In the genomic region with DNA sequence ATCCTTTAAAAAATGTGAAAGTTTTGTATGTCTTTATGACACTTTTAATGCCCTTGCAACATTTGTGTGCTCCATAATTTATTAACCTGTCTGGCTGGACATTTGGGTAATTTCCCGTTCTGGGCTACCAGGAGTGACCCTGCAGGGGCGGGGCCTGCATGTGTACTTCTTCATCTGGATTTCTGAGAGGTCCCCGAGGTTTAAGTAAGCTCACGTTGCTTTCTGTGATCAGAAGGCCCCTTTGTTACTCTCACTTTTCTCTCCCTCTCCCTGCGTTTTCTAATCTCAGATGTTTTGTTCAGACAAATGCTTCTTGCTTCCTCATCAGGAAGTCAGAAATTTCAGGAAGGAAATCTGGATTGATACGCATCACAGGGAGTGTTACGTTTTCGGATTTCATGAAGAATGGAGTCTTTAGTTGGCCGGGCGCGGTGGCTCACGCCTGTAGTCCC, we compare ENCODE assay signal across 1 cellular context.
TF ChIP-seq lines count a peak whose summit lies in the region.

No MANE protein-coding gene starts in this region.

TF ChIP-seq in GM23338, 12 proteins besides CTCF, POLR2A, EP300 and RAD21 (continued from another document):
- TF ChIP-seq, protein P1, sequence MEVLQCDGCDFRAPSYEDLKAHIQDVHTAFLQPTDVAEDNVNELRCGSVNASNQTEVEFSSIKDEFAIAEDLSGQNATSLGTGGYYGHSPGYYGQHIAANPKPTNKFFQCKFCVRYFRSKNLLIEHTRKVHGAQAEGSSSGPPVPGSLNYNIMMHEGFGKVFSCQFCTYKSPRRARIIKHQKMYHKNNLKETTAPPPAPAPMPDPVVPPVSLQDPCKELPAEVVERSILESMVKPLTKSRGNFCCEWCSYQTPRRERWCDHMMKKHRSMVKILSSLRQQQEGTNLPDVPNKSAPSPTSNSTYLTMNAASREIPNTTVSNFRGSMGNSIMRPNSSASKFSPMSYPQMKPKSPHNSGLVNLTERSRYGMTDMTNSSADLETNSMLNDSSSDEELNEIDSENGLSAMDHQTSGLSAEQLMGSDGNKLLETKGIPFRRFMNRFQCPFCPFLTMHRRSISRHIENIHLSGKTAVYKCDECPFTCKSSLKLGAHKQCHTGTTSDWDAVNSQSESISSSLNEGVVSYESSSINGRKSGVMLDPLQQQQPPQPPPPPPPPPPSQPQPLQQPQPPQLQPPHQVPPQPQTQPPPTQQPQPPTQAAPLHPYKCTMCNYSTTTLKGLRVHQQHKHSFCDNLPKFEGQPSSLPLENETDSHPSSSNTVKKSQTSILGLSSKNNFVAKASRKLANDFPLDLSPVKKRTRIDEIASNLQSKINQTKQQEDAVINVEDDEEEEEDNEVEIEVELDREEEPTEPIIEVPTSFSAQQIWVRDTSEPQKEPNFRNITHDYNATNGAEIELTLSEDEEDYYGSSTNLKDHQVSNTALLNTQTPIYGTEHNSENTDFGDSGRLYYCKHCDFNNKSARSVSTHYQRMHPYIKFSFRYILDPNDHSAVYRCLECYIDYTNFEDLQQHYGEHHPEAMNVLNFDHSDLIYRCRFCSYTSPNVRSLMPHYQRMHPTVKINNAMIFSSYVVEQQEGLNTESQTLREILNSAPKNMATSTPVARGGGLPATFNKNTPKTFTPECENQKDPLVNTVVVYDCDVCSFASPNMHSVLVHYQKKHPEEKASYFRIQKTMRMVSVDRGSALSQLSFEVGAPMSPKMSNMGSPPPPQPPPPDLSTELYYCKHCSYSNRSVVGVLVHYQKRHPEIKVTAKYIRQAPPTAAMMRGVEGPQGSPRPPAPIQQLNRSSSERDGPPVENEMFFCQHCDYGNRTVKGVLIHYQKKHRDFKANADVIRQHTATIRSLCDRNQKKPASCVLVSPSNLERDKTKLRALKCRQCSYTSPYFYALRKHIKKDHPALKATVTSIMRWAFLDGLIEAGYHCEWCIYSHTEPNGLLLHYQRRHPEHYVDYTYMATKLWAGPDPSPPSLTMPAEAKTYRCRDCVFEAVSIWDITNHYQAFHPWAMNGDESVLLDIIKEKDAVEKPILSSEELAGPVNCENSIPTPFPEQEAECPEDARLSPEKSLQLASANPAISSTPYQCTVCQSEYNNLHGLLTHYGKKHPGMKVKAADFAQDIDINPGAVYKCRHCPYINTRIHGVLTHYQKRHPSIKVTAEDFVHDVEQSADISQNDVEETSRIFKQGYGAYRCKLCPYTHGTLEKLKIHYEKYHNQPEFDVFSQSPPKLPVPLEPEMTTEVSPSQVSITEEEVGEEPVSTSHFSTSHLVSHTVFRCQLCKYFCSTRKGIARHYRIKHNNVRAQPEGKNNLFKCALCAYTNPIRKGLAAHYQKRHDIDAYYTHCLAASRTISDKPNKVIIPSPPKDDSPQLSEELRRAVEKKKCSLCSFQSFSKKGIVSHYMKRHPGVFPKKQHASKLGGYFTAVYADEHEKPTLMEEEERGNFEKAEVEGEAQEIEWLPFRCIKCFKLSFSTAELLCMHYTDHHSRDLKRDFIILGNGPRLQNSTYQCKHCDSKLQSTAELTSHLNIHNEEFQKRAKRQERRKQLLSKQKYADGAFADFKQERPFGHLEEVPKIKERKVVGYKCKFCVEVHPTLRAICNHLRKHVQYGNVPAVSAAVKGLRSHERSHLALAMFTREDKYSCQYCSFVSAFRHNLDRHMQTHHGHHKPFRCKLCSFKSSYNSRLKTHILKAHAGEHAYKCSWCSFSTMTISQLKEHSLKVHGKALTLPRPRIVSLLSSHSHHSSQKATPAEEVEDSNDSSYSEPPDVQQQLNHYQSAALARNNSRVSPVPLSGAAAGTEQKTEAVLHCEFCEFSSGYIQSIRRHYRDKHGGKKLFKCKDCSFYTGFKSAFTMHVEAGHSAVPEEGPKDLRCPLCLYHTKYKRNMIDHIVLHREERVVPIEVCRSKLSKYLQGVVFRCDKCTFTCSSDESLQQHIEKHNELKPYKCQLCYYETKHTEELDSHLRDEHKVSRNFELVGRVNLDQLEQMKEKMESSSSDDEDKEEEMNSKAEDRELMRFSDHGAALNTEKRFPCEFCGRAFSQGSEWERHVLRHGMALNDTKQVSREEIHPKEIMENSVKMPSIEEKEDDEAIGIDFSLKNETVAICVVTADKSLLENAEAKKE (CRISPR knock-in tag; IDR thresholded peaks at IDR 0.05), result no peak
- TF ChIP-seq, protein P2, sequence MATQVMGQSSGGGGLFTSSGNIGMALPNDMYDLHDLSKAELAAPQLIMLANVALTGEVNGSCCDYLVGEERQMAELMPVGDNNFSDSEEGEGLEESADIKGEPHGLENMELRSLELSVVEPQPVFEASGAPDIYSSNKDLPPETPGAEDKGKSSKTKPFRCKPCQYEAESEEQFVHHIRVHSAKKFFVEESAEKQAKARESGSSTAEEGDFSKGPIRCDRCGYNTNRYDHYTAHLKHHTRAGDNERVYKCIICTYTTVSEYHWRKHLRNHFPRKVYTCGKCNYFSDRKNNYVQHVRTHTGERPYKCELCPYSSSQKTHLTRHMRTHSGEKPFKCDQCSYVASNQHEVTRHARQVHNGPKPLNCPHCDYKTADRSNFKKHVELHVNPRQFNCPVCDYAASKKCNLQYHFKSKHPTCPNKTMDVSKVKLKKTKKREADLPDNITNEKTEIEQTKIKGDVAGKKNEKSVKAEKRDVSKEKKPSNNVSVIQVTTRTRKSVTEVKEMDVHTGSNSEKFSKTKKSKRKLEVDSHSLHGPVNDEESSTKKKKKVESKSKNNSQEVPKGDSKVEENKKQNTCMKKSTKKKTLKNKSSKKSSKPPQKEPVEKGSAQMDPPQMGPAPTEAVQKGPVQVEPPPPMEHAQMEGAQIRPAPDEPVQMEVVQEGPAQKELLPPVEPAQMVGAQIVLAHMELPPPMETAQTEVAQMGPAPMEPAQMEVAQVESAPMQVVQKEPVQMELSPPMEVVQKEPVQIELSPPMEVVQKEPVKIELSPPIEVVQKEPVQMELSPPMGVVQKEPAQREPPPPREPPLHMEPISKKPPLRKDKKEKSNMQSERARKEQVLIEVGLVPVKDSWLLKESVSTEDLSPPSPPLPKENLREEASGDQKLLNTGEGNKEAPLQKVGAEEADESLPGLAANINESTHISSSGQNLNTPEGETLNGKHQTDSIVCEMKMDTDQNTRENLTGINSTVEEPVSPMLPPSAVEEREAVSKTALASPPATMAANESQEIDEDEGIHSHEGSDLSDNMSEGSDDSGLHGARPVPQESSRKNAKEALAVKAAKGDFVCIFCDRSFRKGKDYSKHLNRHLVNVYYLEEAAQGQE (IDR thresholded peaks at IDR 0.05; ENCODE audit: unreplicated experiment), result no peak
